Comparison of ENCODE assay signal across 9 cellular contexts in the genomic region with DNA sequence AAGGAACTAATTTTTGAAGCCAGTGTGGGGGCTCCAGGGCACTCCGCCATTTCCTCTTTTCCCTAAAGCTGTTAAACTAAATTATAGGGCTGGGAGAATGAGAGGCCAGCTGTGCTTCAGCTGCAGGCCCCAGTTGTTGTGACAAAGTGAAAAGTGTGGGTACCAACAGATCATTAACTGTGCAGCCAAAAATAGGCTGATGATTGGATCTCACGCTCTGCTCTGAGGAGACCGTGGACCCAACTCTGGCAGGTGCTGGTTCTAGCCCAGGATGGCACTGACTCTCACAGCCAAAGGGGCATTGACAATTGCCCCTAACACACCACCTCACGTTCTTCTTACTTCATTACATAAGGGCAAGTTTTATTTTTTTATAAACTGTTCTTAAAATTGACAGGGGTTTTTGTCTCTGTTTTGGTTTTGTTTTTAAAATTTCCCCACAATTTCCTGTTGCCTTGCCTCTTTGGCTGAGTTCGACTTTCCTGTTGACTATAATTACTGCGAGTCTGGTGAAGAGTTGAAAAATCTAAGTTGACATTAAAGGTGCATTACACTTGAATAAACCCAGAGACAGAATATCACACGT.
DNase-seq lines count a peak whose midpoint lies in the region; ATAC-seq and TF ChIP-seq lines count a peak whose summit lies in the region.
"Had no signal": no experiment of that assay in that cellular context is flagged by ENCODE, and none has a peak within 500 bp of the region (broad histone marks: within the 10 kb centered on the region; RNA-seq: fewer than 3 reads in every experiment).

No MANE protein-coding gene starts in this region.

- POLR2A ChIA-PET in GM10248 (lab: Yijun Ruan, JAX): no interaction called here

- peaks cover 7% of the 10 kb centered on the region for H3K36me3 Mint-ChIP-seq in activated naive CD8-positive, alpha-beta T cell

- DNase-seq in GM10248 (ENCODE audit: extremely low spot score): peak; percentile 49
- DNase-seq in COLO829 (ENCODE audit: low spot score): no peak
- DNase-seq in T-helper 9 cell: no peak
- DNase-seq in hippocampal formation (lab: John Stamatoyannopoulos, UW): no peak
- no peak for DNase-seq in NCI-H1694 treated with DMSO at 0.1 percent for 48 hours (lab: John Stamatoyannopoulos, UW)
- DNase-seq: NCI-H510A had no signal

- no peaks in the 10 kb centered on the region for H3K27me3 Mint-ChIP-seq in activated naive CD8-positive, alpha-beta T cell

- peak overlapping the region; percentile 55 for H3K4me3 Mint-ChIP-seq in activated naive CD8-positive, alpha-beta T cell

- ATAC-seq in GM19395 (IDR thresholded peaks at IDR 0.05; ENCODE audit: unreplicated experiment): peak; percentile 86
- peak; percentile 72 for ATAC-seq in HG03108 (IDR thresholded peaks at IDR 0.05; ENCODE audit: unreplicated experiment)

- CTCF ChIA-PET in GM10248 (lab: Yijun Ruan, JAX): interaction anchor here (0.8 to 2.7 kb wide), 3 partner anchors 12 to 21 kb away, joined by 3 to 10 read pairs (median 4); no protein-coding TSS in a partner anchor

- H3K27ac Mint-ChIP-seq in activated naive CD8-positive, alpha-beta T cell: peak overlapping the region; percentile 89

- H3K4me1 Mint-ChIP-seq in activated naive CD8-positive, alpha-beta T cell (ENCODE audit: low read depth): peaks cover 81% of the 10 kb centered on the region

- TF ChIP-seq CTCF in GM10248 (IDR thresholded peaks at IDR 0.05; ENCODE audit: control extremely low read depth, extremely low read depth, low read depth, missing control alignments): no peak

- peaks cover 4% of the 10 kb centered on the region for H3K9me3 Mint-ChIP-seq in activated naive CD8-positive, alpha-beta T cell (ENCODE audit: low read depth)
